In genomic region chr17:879546-879945, GRCh38 we compare ENCODE assay signal across 8 cellular contexts.
DNase-seq lines count a peak whose midpoint lies in the region; ATAC-seq, FAIRE-seq and TF ChIP-seq lines count a peak whose summit lies in the region.

No MANE protein-coding gene starts in this region.

- H3K36me3 Mint-ChIP-seq in activated T-helper 1 cell treated with anti-CD3 and anti-CD28 coated beads, Interleukin-12 subunit alpha, Interleukin-12 subunit beta, Interleukin-2, Interleukin-4 antibody, amounts not matched to agents 30 ng/mL and 10 ng/mL and 1 ng/mL, durations not matched to agents 14 hours and 24 hours and 36 hours (ENCODE audit: low read depth): no peaks in the 10 kb centered on the region

- TF ChIP-seq EP300 in A549 (IDR thresholded peaks at IDR 0.05): no peak
- no peak for TF ChIP-seq EP300 in ovary (IDR thresholded peaks at IDR 0.05)
- no peak for TF ChIP-seq EP300 in transverse colon (IDR thresholded peaks at IDR 0.05; ENCODE audit: low read depth)

- TF ChIP-seq POLR2A in A549 (IDR thresholded peaks at IDR 0.05; ENCODE audit: low read length) (no peak), ovary (IDR thresholded peaks at IDR 0.05) (no peak), transverse colon (IDR thresholded peaks at IDR 0.05) (no peak)

- peak; percentile 64 to 66 for TF ChIP-seq RAD21 in A549 (conservative IDR thresholded peaks at IDR 0.05 in 1 of 2, IDR thresholded peaks at IDR 0.05 in 1 of 2)

- CTCF ChIA-PET in A549 (lab: Yijun Ruan, JAX): interaction anchor here (0.6 to 3.8 kb wide), 35 partner anchors 9 to 116 kb away, joined by 3 to 90 read pairs (median 4); partner anchors contain the start of genes NXN and TIMM22

- H3K4me1 Mint-ChIP-seq in activated T-helper 1 cell treated with anti-CD3 and anti-CD28 coated beads, Interleukin-12 subunit alpha, Interleukin-12 subunit beta, Interleukin-2, Interleukin-4 antibody, amounts not matched to agents 30 ng/mL and 10 ng/mL and 1 ng/mL, durations not matched to agents 14 hours and 24 hours and 36 hours (ENCODE audit: low read depth): peaks cover 13% of the 10 kb centered on the region

- DNase-seq in A549 (ENCODE audit: low read depth in 1 of 2, low spot score in 1 of 2): peak; percentile 67 to 85
- DNase-seq in H4 (ENCODE audit: low spot score): peak; percentile 79
- DNase-seq in OCI-M1 (lab: John Stamatoyannopoulos, UW): peak; percentile 78
- DNase-seq in activated T-helper 1 cell treated with anti-CD3 and anti-CD28 coated beads, Interleukin-12 subunit alpha, Interleukin-12 subunit beta, Interleukin-2, Interleukin-4 antibody, amounts not matched to agents 30 ng/mL and 10 ng/mL and 1 ng/mL, durations not matched to agents 14 hours and 24 hours and 36 hours (ENCODE audit: low spot score): peak; percentile 34
- DNase-seq in foreskin fibroblast: peak in 1 of 2 donors; percentile 62
- peak; percentile 77 to 88 (median 86) for DNase-seq in ovary
- peak; percentile 71 for DNase-seq in transverse colon

- no peak overlapping the region for H3K27ac Mint-ChIP-seq in activated T-helper 1 cell treated with anti-CD3 and anti-CD28 coated beads, Interleukin-12 subunit alpha, Interleukin-12 subunit beta, Interleukin-2, Interleukin-4 antibody, amounts not matched to agents 30 ng/mL and 10 ng/mL and 1 ng/mL, durations not matched to agents 14 hours and 24 hours and 36 hours

- peaks cover 25% of the 10 kb centered on the region; the same call in 2 of the 3 replicates for H3K4me1 ChIP-seq in A549
- H3K4me1 ChIP-seq in ovary (ENCODE audit: insufficient read depth): peaks cover 18% of the 10 kb centered on the region
- peaks cover 21 to 42% (median 26%) of the 10 kb centered on the region in 4 donors for H3K4me1 ChIP-seq in transverse colon

- H3K27ac ChIP-seq in A549: no peak overlapping the region
- peak overlapping the region; percentile 46 to 50 for H3K27ac ChIP-seq in ovary
- H3K27ac ChIP-seq in transverse colon: peak overlapping the region; percentile 46 to 89 (median 85)

- H3K4me3 ChIP-seq in A549: no peak overlapping the region
- no peak overlapping the region for H3K4me3 ChIP-seq in foreskin fibroblast (ENCODE audit: low read depth in 1 of 2, low read length in 2 of 2)
- H3K4me3 ChIP-seq in ovary: no peak overlapping the region
- H3K4me3 ChIP-seq in transverse colon: no peak overlapping the region

- H3K9me3 Mint-ChIP-seq in activated T-helper 1 cell treated with anti-CD3 and anti-CD28 coated beads, Interleukin-12 subunit alpha, Interleukin-12 subunit beta, Interleukin-2, Interleukin-4 antibody, amounts not matched to agents 30 ng/mL and 10 ng/mL and 1 ng/mL, durations not matched to agents 14 hours and 24 hours and 36 hours: no peaks in the 10 kb centered on the region

- in situ Hi-C loops in transverse colon (cut with MboI; ENCODE audit: low pct_ligation_motif_present in 1 of 4, low pct_unique_long_range_greater_than_20kb in 1 of 4, low sequenced_read_pairs in 3 of 4): no loop called here

- H3K36me3 ChIP-seq in ovary (no peaks in the 10 kb centered on the region), transverse colon (no peaks in the 10 kb centered on the region)

- TF ChIP-seq CTCF in A549 (IDR thresholded peaks at IDR 0.05) (peak; percentile 57), foreskin fibroblast (IDR thresholded peaks at IDR 0.05; ENCODE audit: low read depth, low read length) (peak; percentile 3), ovary (IDR thresholded peaks at IDR 0.05) (peak in 2 of 3 donors; percentile 57 to 69), transverse colon (IDR thresholded peaks at IDR 0.05) (peak; percentile 40 to 53 (median 48))

- POLR2A ChIA-PET in A549 (lab: Yijun Ruan, JAX): interaction anchor here (1.0 to 1.5 kb wide), 3 partner anchors 49 to 102 kb away, joined by 3 to 7 read pairs (median 4); partner anchors contain the start of gene NXN

- H3K4me2 ChIP-seq in A549: no peak overlapping the region

- no peak overlapping the region for H3K4me3 Mint-ChIP-seq in activated T-helper 1 cell treated with anti-CD3 and anti-CD28 coated beads, Interleukin-12 subunit alpha, Interleukin-12 subunit beta, Interleukin-2, Interleukin-4 antibody, amounts not matched to agents 30 ng/mL and 10 ng/mL and 1 ng/mL, durations not matched to agents 14 hours and 24 hours and 36 hours

- intact Hi-C loops in activated T-helper 1 cell treated with anti-CD3 and anti-CD28 coated beads, Interleukin-12 subunit alpha, Interleukin-12 subunit beta, Interleukin-2, Interleukin-4 antibody, amounts not matched to agents 30 ng/mL and 10 ng/mL and 1 ng/mL, durations not matched to agents 14 hours and 24 hours and 36 hours (cut with micrococcal nuclease): loop anchor here (1.0 kb wide), 2 partner anchors 102 to 120 kb away; no protein-coding TSS in a partner anchor
- intact Hi-C loops in ovary (cut with DNase I): loop anchor here in 2 of 4 donors (2.0 to 10.0 kb wide), 3 partner anchors 99 to 175 kb away; partner anchors contain the start of gene NXN (in 1 of the 2)
- intact Hi-C loops in transverse colon (cut with DNase I; ENCODE audit: low total_unique reads): no loop called here

- FAIRE-seq in A549 (lab: Jason Lieb, UNC): no peak

- 48% methylated on average over 15 of the region's 16 CpGs for WGBS in A549 (ENCODE audit: missing lambda C conversion rate)
- WGBS in ovary, 3 donors: 14 to 21% (median 14%) methylated on average over 16 of the region's 16 CpGs
- WGBS in transverse colon (ENCODE audit: low coverage in 1 of 2), 2 donors: 27% methylated on average over 16 of the region's 16 CpGs; no CpG with 5 or more reads in 1 of the 2 donors

- H3K27me3 ChIP-seq in ovary: no peaks in the 10 kb centered on the region
- H3K27me3 ChIP-seq in transverse colon: no peaks in the 10 kb centered on the region

- H3K27me3 Mint-ChIP-seq in activated T-helper 1 cell treated with anti-CD3 and anti-CD28 coated beads, Interleukin-12 subunit alpha, Interleukin-12 subunit beta, Interleukin-2, Interleukin-4 antibody, amounts not matched to agents 30 ng/mL and 10 ng/mL and 1 ng/mL, durations not matched to agents 14 hours and 24 hours and 36 hours (ENCODE audit: insufficient read depth): peaks cover 2% of the 10 kb centered on the region

- peak; percentile 80 to 81 for ATAC-seq in A549
- ATAC-seq in GM18517 (IDR thresholded peaks at IDR 0.05; ENCODE audit: unreplicated experiment): no peak

- H3K9me3 ChIP-seq in A549: no peaks in the 10 kb centered on the region
- H3K9me3 ChIP-seq in ovary: no peaks in the 10 kb centered on the region
- no peaks in the 10 kb centered on the region for H3K9me3 ChIP-seq in transverse colon

TF ChIP-seq in A549, 52 proteins besides CTCF, POLR2A, EP300 and RAD21:
- TF ChIP-seq SMC3 (IDR thresholded peaks at IDR 0.05): peak; percentile 77
- TF ChIP-seq KDM1A (IDR thresholded peaks at IDR 0.05; ENCODE audit: low read depth): no peak
- TF ChIP-seq MAX (IDR thresholded peaks at IDR 0.05): peak; percentile 49; the same call in 1 of the 2 replicates

Comparison
In these comparisons a context has a peak if more than half of its experiments do, and no peak if none do; other contexts are left out.
1. H3K27ac ChIP-seq: peak in ovary (2 of 2) and transverse colon (4 of 4); none in A549 (0 of 2).
2. CTCF ChIP-seq: peak in every context shown above with its lines; median percentile 63 in ovary; 57 in A549; 48 in transverse colon; 3 in foreskin fibroblast.